Comparison of ENCODE assay signal across 26 cellular contexts in the genomic region with DNA sequence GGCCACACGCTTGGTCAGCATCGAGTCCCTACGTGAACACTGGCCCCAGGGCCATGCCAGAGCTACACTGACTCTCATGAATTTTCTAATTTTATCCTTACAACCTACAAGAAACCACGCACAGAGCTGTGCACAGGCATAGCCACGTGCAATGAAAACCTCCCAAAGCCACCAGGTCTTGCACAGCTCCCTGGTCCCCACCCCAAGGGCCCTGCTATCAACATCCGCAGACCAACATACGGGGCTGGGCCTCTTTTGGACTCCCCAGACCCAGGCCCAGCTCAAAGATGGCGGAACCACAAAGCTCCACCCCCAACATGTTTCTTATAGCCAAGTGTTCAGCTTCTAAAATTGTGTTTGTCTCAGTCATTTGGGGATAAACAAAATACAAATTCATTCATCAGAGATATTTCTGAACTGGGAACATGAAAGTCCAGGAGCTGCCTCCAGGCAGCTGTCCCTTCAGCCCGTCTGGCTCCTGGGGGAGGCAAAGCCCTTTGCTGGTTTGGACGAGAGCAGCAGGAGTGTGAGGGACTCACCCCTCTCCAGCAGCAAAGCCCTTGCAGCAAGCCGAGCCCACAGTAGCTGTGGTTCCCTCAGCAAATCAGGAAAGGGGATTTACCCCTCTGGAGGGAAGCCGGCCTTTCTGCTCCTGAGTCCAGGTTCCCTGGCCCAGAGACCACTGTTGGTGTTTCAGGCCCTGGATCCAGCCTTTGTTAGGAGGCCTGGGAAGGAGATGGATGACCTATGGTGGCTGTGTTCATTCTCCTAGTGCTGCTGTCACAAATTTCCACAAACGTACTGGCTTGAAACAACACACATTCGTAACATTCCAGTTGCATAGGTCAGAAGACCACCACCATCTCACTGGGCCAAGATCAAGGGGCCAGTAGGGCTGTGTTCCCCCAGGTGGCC.
"Had no signal": no experiment of that assay in that cellular context is flagged by ENCODE, and none has a peak within 500 bp of the region (broad histone marks: within the 10 kb centered on the region; RNA-seq: fewer than 3 reads in every experiment).

No MANE protein-coding gene starts in this region.

- H3K9ac ChIP-seq: parathyroid adenoma had no signal

- H3K9me3 ChIP-seq: body of pancreas, left ventricle myocardium inferior, right lobe of liver, stomach, suprapubic skin, transverse colon had no signal

- H3K79me2 ChIP-seq: hepatocyte, parathyroid adenoma had no signal

- H3K36me3 ChIP-seq: cardiac muscle cell, left ventricle myocardium inferior, right lobe of liver, stomach, suprapubic skin, transverse colon had no signal

- H3K4me1 ChIP-seq: parathyroid adenoma, right lobe of liver, transverse colon had no signal

- H3K4me3 ChIP-seq: body of pancreas, cardiac muscle cell, hepatocyte, left ventricle myocardium inferior, right lobe of liver, skin epidermis, stomach, suprapubic skin, transverse colon had no signal

- DNase-seq: activated CD4-positive, alpha-beta T cell treated with anti-CD3 and anti-CD28 coated beads, Interleukin-2, amount 50 U/mL, for 1 hour; activated CD8-positive, alpha-beta T cell treated with anti-CD3 and anti-CD28 coated beads, Interleukin-2, amount 10 ng/mL, durations not matched to agents 7 days and 5 days; activated naive CD4-positive, alpha-beta T cell treated with anti-CD3 and anti-CD28 coated beads, Interleukin-2, amount 50 U/mL, for 16 hours; activated T-cell treated with anti-CD3 and anti-CD28 coated beads, Interleukin-2, amount 50 U/mL, for 48 hours; anterior cingulate cortex; body of pancreas; dermis blood vessel endothelial cell; effector memory CD4-positive, alpha-beta T cell; glutamatergic neuron; immature natural killer cell; kidney glomerular epithelial cell; left ventricle myocardium inferior; midbrain; nephron progenitor cell; stimulated activated CD4-positive, alpha-beta T cell treated with anti-CD3 and anti-CD28 coated beads, Interleukin-2, amount 100 ng/mL, for 24 hours; stomach; transverse colon had no signal

- H2AFZ ChIP-seq: hepatocyte, parathyroid adenoma had no signal

- H3K27me3 ChIP-seq: body of pancreas, cardiac muscle cell, hepatocyte, right lobe of liver, stomach, transverse colon had no signal

- ATAC-seq: activated CD8-positive, alpha-beta T cell treated with anti-CD3 and anti-CD28 coated beads, Interleukin-2, amount 10 ng/mL, durations not matched to agents 7 days and 5 days; body of pancreas; esophagus mucosa; right lobe of liver; SK-N-SH treated with all-trans-retinoic acid at 6 μM for 48 hours; stimulated activated memory B cell treated with anti-CD40 and anti-IgM and Interleukin-4, amounts not matched to agents 10 μg/mL and 1 μg/mL and 100 μg/mL, for 72 hours had no signal

- H3K4me2 ChIP-seq: hepatocyte had no signal

- H3K27ac ChIP-seq: body of pancreas, cardiac muscle cell, hepatocyte, left ventricle myocardium inferior, parathyroid adenoma, right lobe of liver, skin epidermis, stomach, suprapubic skin, transverse colon had no signal
